Comparison of ENCODE assay signal across 19 cellular contexts in the genomic region with DNA sequence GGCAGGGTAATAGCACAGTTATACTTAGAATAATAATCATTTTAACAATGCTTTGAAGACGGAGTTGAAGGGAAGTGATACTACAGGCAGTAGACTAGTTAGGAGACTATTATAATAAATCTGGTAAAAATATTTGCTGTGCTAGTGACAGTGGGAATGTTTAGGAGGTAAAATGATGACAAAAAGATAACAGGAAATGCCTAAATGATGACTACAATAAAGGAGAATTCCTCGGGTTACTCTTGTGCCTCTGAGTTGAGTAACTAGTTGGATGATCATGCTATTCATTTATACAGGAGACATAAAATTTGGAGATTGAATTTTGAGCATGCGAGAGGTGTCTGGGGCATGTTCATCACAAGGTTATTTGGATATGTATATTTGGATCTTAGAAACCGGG. TPM values are rescaled to one million over a fixed set of nuclear protein-coding genes. Genes with fewer than 3 reads are reported as not detected.
DNase-seq lines count a peak whose midpoint lies in the region; ATAC-seq and TF ChIP-seq lines count a peak whose summit lies in the region.
"Had no signal": no experiment of that assay in that cellular context is flagged by ENCODE, and none has a peak within 500 bp of the region (broad histone marks: within the 10 kb centered on the region; RNA-seq: fewer than 3 reads in every experiment).

No MANE protein-coding gene starts in this region.

- H3K36me3 ChIP-seq in ACC112 (ENCODE audit: insufficient read depth, low read length), result no peaks in the 10 kb centered on the region
- H3K36me3 ChIP-seq in SJCRH30, result no peaks in the 10 kb centered on the region
- H3K36me3 ChIP-seq: adrenal gland had no signal

- H3K27me3 ChIP-seq in ACC112 (ENCODE audit: insufficient read depth, low read length) (no peaks in the 10 kb centered on the region), foreskin keratinocyte (no peaks in the 10 kb centered on the region), SJCRH30 (no peaks in the 10 kb centered on the region)
- H3K27me3 ChIP-seq: adrenal gland had no signal

- H3K79me2 ChIP-seq in ACC112 (ENCODE audit: control insufficient read depth, insufficient read depth, low read length, unreplicated experiment), result no peaks in the 10 kb centered on the region

- peak; percentile 58; the same call in 2 of the 3 replicates for ATAC-seq in SK-N-SH treated with all-trans-retinoic acid at 6 μM for 48 hours
- ATAC-seq in foreskin keratinocyte, result peak; percentile 43
- no peak for ATAC-seq in GM19397 (IDR thresholded peaks at IDR 0.05; ENCODE audit: unreplicated experiment)
- ATAC-seq: activated T-helper 17 cell treated with anti-CD3 and anti-CD28 coated beads, Interleukin-2, amount 50 U/mL, for 72 hours; effector memory CD8-positive, alpha-beta T cell; left lobe of liver; right cardiac atrium had no signal

- DNase-seq in HCEC 1CT, result peak; percentile 82
- DNase-seq in foreskin keratinocyte, result peak in 1 of 2 donors; percentile 67
- DNase-seq in NCI-H2107 treated with DMSO at 0.1 percent for 48 hours (lab: John Stamatoyannopoulos, UW; ENCODE audit: unreplicated experiment), result no peak
- no peak for DNase-seq in SJCRH30
- DNase-seq in activated CD8-positive, alpha-beta memory T cell treated with anti-CD3 and anti-CD28 coated beads for 24 hours, result no peak
- DNase-seq: adrenal gland; effector memory CD8-positive, alpha-beta T cell; GOT3; NCI-H1417 treated with DMSO at 0.1 percent for 48 hours; occipital lobe; right cardiac atrium; T-helper 2 cell had no signal

- H3K4me3 ChIP-seq in ACC112 (ENCODE audit: low read depth, low read length), result peak overlapping the region; percentile 2; the same call in 1 of the 2 replicates
- no peak overlapping the region for H3K4me3 ChIP-seq in SJCRH30
- H3K4me3 ChIP-seq: adrenal gland had no signal

- H3K9me3 ChIP-seq in SJCRH30 (replicated peaks), result peaks cover 4% of the 10 kb centered on the region; the same call in 1 of the 2 replicates
- H3K9me3 ChIP-seq: adrenal gland had no signal

- H3K4me1 ChIP-seq in ACC112 (ENCODE audit: control insufficient read depth, insufficient read depth, low read length, unreplicated experiment) (peaks cover 42% of the 10 kb centered on the region), foreskin keratinocyte (peaks cover 42% of the 10 kb centered on the region), SJCRH30 (no peaks in the 10 kb centered on the region; the same call in none of the 2 replicates)
- H3K4me1 ChIP-seq: adrenal gland had no signal

- TF ChIP-seq CTCF in foreskin keratinocyte (conservative IDR thresholded peaks at IDR 0.05), result no peak

- H3K27ac ChIP-seq in ACC112 (ENCODE audit: low read depth, low read length) (peak overlapping the region; percentile 70), foreskin keratinocyte (no peak overlapping the region), SJCRH30 (no peak overlapping the region)
- H3K27ac ChIP-seq: adrenal gland, HL-60, KMS-11 had no signal

- H2AFZ ChIP-seq in ACC112 (ENCODE audit: low read length, unreplicated experiment), result peak overlapping the region; percentile 28

TF ChIP-seq in SK-N-SH treated with all-trans-retinoic acid at 6 μM for 48 hours, 23 proteins besides CTCF, POLR2A, EP300 and RAD21:
- no peak for TF ChIP-seq PPARA (CRISPR knock-in tag; IDR thresholded peaks at IDR 0.05; ENCODE audit: borderline replicate concordance)
- no peak for TF ChIP-seq ARNTL (CRISPR knock-in tag; IDR thresholded peaks at IDR 0.05; ENCODE audit: borderline replicate concordance, low read depth)
- no peak for TF ChIP-seq CSRNP3 (CRISPR knock-in tag; IDR thresholded peaks at IDR 0.05)
- no peak for TF ChIP-seq ZC3H10 (CRISPR knock-in tag; IDR thresholded peaks at IDR 0.05)
- TF ChIP-seq RARB (CRISPR knock-in tag; IDR thresholded peaks at IDR 0.05), result no peak
- TF ChIP-seq ZFP3 (CRISPR knock-in tag; IDR thresholded peaks at IDR 0.05), result no peak
- no peak for TF ChIP-seq BACH2 (CRISPR knock-in tag; IDR thresholded peaks at IDR 0.05; ENCODE audit: borderline replicate concordance)
- TF ChIP-seq, protein P1, sequence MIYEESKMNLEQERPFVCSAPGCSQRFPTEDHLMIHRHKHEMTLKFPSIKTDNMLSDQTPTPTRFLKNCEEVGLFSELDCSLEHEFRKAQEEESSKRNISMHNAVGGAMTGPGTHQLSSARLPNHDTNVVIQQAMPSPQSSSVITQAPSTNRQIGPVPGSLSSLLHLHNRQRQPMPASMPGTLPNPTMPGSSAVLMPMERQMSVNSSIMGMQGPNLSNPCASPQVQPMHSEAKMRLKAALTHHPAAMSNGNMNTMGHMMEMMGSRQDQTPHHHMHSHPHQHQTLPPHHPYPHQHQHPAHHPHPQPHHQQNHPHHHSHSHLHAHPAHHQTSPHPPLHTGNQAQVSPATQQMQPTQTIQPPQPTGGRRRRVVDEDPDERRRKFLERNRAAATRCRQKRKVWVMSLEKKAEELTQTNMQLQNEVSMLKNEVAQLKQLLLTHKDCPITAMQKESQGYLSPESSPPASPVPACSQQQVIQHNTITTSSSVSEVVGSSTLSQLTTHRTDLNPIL (CRISPR knock-in tag; IDR thresholded peaks at IDR 0.05; ENCODE audit: low read depth), result no peak
- no peak for TF ChIP-seq PATZ1 (CRISPR knock-in tag; IDR thresholded peaks at IDR 0.05; ENCODE audit: borderline replicate concordance)
- TF ChIP-seq ZNF70 (CRISPR knock-in tag; IDR thresholded peaks at IDR 0.05), result no peak
- no peak for TF ChIP-seq ISL1 (CRISPR knock-in tag; IDR thresholded peaks at IDR 0.05)
- TF ChIP-seq ESRRG (CRISPR knock-in tag; IDR thresholded peaks at IDR 0.05), result no peak

RNA-seq across cellular contexts. Expression of gene PAM, which starts 32.2 kb away (rescaled TPM):
- 56.6 and 63.3 TPM in 2 replicates for total RNA-seq in foreskin keratinocyte
- polyA plus RNA-seq in foreskin keratinocyte, result 37.4 and 38.3 TPM in 2 replicates
- 136 and 144 TPM in 2 replicates for total RNA-seq in SJCRH30 (2014; rRNA removed; shearing (Covaris generic))
